Comparison of ENCODE assay signal across 12 cellular contexts in the genomic region with DNA sequence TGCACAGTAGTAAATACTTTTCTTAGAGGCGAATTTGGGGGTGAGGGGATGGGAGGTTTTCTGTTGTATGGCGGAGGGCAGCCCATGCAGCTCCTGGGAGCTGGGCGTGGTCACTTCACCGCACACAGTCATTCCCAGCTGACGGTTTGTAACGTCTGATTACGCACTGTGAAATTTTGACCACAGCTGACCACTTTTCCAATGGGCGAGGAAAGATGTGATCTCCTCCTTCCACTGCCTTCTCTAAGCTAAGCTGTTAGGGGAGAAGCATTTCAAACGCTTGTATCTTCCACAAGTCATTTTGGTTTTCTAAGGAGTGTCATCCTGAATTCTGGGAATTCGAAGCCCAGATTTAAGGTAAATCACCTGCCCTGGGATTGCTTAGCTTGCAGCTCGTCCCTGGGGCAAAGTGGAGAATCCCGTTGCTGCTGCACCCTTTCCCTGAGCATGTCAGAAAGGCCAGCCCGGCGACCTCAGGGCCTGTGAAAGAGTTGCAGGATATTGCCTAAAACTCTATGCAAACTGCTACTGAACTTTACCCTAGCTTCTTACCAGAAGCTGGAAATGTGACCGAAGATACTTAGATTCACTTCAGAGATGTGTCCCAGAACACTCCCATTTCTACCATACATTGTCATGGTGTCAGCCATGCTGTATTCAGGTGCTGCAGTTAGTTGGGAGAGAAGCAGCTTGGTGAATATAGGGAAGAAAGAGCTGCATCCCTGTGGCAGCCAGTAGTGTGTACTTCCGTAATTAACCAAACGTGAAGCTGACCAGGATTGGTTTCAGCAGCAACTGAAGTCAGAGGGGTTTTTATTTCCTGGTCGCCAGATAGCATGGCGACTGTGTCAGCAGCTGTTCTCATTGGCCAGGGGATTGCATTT. TPM values are rescaled to one million over a fixed set of nuclear protein-coding genes. Genes with fewer than 3 reads are reported as not detected.
DNase-seq lines count a peak whose midpoint lies in the region; ATAC-seq and TF ChIP-seq lines count a peak whose summit lies in the region.
"Had no signal": no experiment of that assay in that cellular context is flagged by ENCODE, and none has a peak within 500 bp of the region (broad histone marks: within the 10 kb centered on the region; RNA-seq: fewer than 3 reads in every experiment).

No MANE protein-coding gene starts in this region.

- no peak overlapping the region for H3K9ac ChIP-seq in mammary epithelial cell (ENCODE audit: insufficient read depth, low read length)
- no peak overlapping the region for H3K9ac ChIP-seq in liver (ENCODE audit: low read depth in 1 of 2, low read length in 2 of 2)

- H3K4me1 ChIP-seq in breast epithelium (peaks cover 10 to 24% of the 10 kb centered on the region in 2 donors), mammary epithelial cell (ENCODE audit: insufficient read depth, low read length) (peaks cover 12% of the 10 kb centered on the region), liver (ENCODE audit: control insufficient read depth in 4 of 4, insufficient read depth in 4 of 4, low read length in 3 of 4) (peaks cover 36 to 82% (median 80%) of the 10 kb centered on the region in 4 donors), transverse colon (peaks cover 73 to 97% (median 92%) of the 10 kb centered on the region in 4 donors)

- H3K27ac ChIP-seq in breast epithelium (peak overlapping the region; percentile 37 to 59), mammary epithelial cell (ENCODE audit: insufficient read depth, low read depth, low read length) (no peak overlapping the region), liver (ENCODE audit: low read depth in 1 of 2, low read length in 2 of 2) (peak overlapping the region; percentile 76 to 84), transverse colon (peak overlapping the region; percentile 74 to 84 (median 80))

- dilution Hi-C loops in mammary epithelial cell (cut with HindIII; ENCODE audit: low sequenced_read_pairs): no loop called here

- POLR2A ChIA-PET in WTC11 (lab: Charles Lee): interaction anchor here (0.7 to 1.4 kb wide), 2 partner anchors 9 to 1010 kb away, joined by 3 to 4 read pairs; no protein-coding TSS in a partner anchor

- CTCF ChIA-PET in mammary epithelial cell (lab: Charles Lee; ENCODE audit: low non-redundant PET): no interaction called here
- CTCF ChIA-PET in WTC11 (lab: Charles Lee): interaction anchor here (0.6 to 1.5 kb wide), 4 partner anchors 9 to 610 kb away, joined by 3 to 4 read pairs (median 4); no protein-coding TSS in a partner anchor

- in situ Hi-C loops in mammary epithelial cell (cut with MboI; ENCODE audit: low sequenced_read_pairs in 2 of 2): no loop called here
- in situ Hi-C loops in transverse colon (cut with MboI; ENCODE audit: low pct_ligation_motif_present in 1 of 4, low pct_unique_long_range_greater_than_20kb in 1 of 4, low sequenced_read_pairs in 3 of 4): no loop called here

- peaks cover 94% of the 10 kb centered on the region for H3K79me2 ChIP-seq in mammary epithelial cell (ENCODE audit: insufficient read depth, low read length)

- peak; percentile 25 to 52 for TF ChIP-seq RAD21 in liver (IDR thresholded peaks at IDR 0.05)

- TF ChIP-seq EP300 in transverse colon (IDR thresholded peaks at IDR 0.05; ENCODE audit: low read depth): no peak

- TF ChIP-seq POLR2A in breast epithelium (IDR thresholded peaks at IDR 0.05) (no peak), transverse colon (IDR thresholded peaks at IDR 0.05) (peak; percentile 11)

- H3K4me2 ChIP-seq in mammary epithelial cell (ENCODE audit: insufficient read depth, low read depth, low read length): no peak overlapping the region

- H3K4me3 Mint-ChIP-seq in WTC11: no peak overlapping the region

- no peak overlapping the region for H2AFZ ChIP-seq in mammary epithelial cell (ENCODE audit: low read depth, low read length)

- no peaks in the 10 kb centered on the region for H3K9me3 Mint-ChIP-seq in WTC11
- H3K9me3 Mint-ChIP-seq in activated naive CD4-positive, alpha-beta T cell treated with anti-CD3 and anti-CD28 coated beads, Interleukin-2, amount 50 U/mL, for 72 hours: no peaks in the 10 kb centered on the region

- H3K36me3 ChIP-seq in breast epithelium (no peaks in the 10 kb centered on the region), mammary epithelial cell (ENCODE audit: insufficient read depth, low read length) (peaks cover 5% of the 10 kb centered on the region), liver (ENCODE audit: control insufficient read depth in 4 of 4, insufficient read depth in 3 of 4, low read depth in 1 of 4, low read length in 3 of 4) (no peaks in the 10 kb centered on the region), transverse colon (no peaks in the 10 kb centered on the region)

- WGBS in mammary epithelial cell (ENCODE audit: low coverage, missing lambda C conversion rate): 90% methylated on average over 17 of the region's 19 CpGs
- WGBS in liver: 44% methylated on average over 19 of the region's 19 CpGs
- 25 to 33% methylated on average over 7 to 19 of the region's 19 CpGs for WGBS in transverse colon (ENCODE audit: low coverage in 1 of 2), 2 donors

- TF ChIP-seq CTCF in breast epithelium (IDR thresholded peaks at IDR 0.05) (no peak), mammary epithelial cell (conservative IDR thresholded peaks at IDR 0.05 in 1 of 2, IDR thresholded peaks at IDR 0.05 in 1 of 2; ENCODE audit: extremely low read depth in 1 of 2, insufficient read depth in 1 of 2, low read depth in 1 of 2, low read length in 2 of 2) (no peak), WTC11 (IDR thresholded peaks at IDR 0.05) (no peak), liver (IDR thresholded peaks at IDR 0.05; ENCODE audit: low read depth, low read length, missing input control) (no peak), transverse colon (IDR thresholded peaks at IDR 0.05) (no peak)

- no peaks in the 10 kb centered on the region; the same call in 1 of the 2 replicates for H3K27me3 Mint-ChIP-seq in WTC11 (ENCODE audit: low read depth)

- H3K27me3 ChIP-seq in breast epithelium (no peaks in the 10 kb centered on the region), mammary epithelial cell (ENCODE audit: insufficient read depth, low read length) (no peaks in the 10 kb centered on the region), liver (ENCODE audit: control insufficient read depth in 4 of 4, insufficient read depth in 4 of 4, low read length in 3 of 4) (no peaks in the 10 kb centered on the region), transverse colon (no peaks in the 10 kb centered on the region)

- H3K9me3 ChIP-seq in breast epithelium (no peaks in the 10 kb centered on the region), mammary epithelial cell (replicated peaks; ENCODE audit: insufficient read depth, low read length) (no peaks in the 10 kb centered on the region), liver (ENCODE audit: control insufficient read depth in 4 of 4, low read length in 3 of 4) (no peaks in the 10 kb centered on the region), transverse colon (no peaks in the 10 kb centered on the region)

- H3K4me3 ChIP-seq in breast epithelium: no peak overlapping the region
- H3K4me3 ChIP-seq in mammary epithelial cell (replicated peaks in 1 of 3; ENCODE audit: insufficient read depth in 1 of 3, low read depth in 2 of 3, low read length in 3 of 3): no peak overlapping the region
- H3K4me3 ChIP-seq in liver (ENCODE audit: low read depth in 1 of 3, low read length in 3 of 3): no peak overlapping the region
- no peak overlapping the region for H3K4me3 ChIP-seq in transverse colon

- BruUV-seq in mammary epithelial cell (replicated peaks; lab: Mats Ljungman, UMichigan): no TSS peak

- no peak for DNase-seq in breast epithelium (ENCODE audit: low spot score in 2 of 2)
- DNase-seq in mammary epithelial cell: no peak
- no peak for DNase-seq in WTC11 (ENCODE audit: low spot score)
- DNase-seq in transverse colon: peak; percentile 54
- DNase-seq in retina: no peak
- DNase-seq in activated naive CD4-positive, alpha-beta T cell treated with anti-CD3 and anti-CD28 coated beads, Interleukin-2, amount 50 U/mL, for 72 hours (ENCODE audit: low spot score in 2 of 2): no peak
- DNase-seq: ACHN, amygdala, hypothalamus, NCI-H446 had no signal

- peak overlapping the region; percentile 51 for H3K27ac Mint-ChIP-seq in WTC11
- H3K27ac Mint-ChIP-seq in activated naive CD4-positive, alpha-beta T cell treated with anti-CD3 and anti-CD28 coated beads, Interleukin-2, amount 50 U/mL, for 72 hours: no peak overlapping the region

- intact Hi-C loops in breast epithelium (cut with DNase I; ENCODE audit: low total_unique reads): no loop called here
- intact Hi-C loops in mammary epithelial cell (cut with micrococcal nuclease): no loop called here
- intact Hi-C loops in transverse colon (cut with DNase I; ENCODE audit: low total_unique reads): no loop called here

- peaks cover 85% of the 10 kb centered on the region for H3K4me1 Mint-ChIP-seq in WTC11

- no peaks in the 10 kb centered on the region for H4K20me1 ChIP-seq in mammary epithelial cell (ENCODE audit: insufficient read depth, low read length)

- no peaks in the 10 kb centered on the region for H3K36me3 Mint-ChIP-seq in WTC11
- no peaks in the 10 kb centered on the region for H3K36me3 Mint-ChIP-seq in activated naive CD4-positive, alpha-beta T cell treated with anti-CD3 and anti-CD28 coated beads, Interleukin-2, amount 50 U/mL, for 72 hours

- ATAC-seq in WTC11 (no peak), GM19463 (IDR thresholded peaks at IDR 0.05; ENCODE audit: unreplicated experiment) (no peak)
- ATAC-seq in activated naive CD4-positive, alpha-beta T cell treated with anti-CD3 and anti-CD28 coated beads, Interleukin-2, amount 50 U/mL, for 72 hours: no peak

TF ChIP-seq in WTC11, 78 proteins besides CTCF, POLR2A, EP300 and RAD21 (continues in another document):
- peak; percentile 85 for TF ChIP-seq GABPB1 (CRISPR knock-in tag; IDR thresholded peaks at IDR 0.05)

RNA-seq across cellular contexts. Expression of gene RREB1, which starts 58.9 kb away (rescaled TPM):
- total RNA-seq in breast epithelium (10 to 100 TPM; 36.0 to 39.8 (median 39.7) TPM), mammary epithelial cell (10 to 100 TPM; 25.3 to 39.3 TPM), WTC11 (2021) (38.5 to 39.4 TPM (median 39.4 TPM) in 3 replicates), liver (10 to 100 TPM; 22.8 to 28.9 TPM), transverse colon (100 to 1,000 TPM in 2 of 4 donors, 10 to 100 TPM in 2; 73.9 to 214 (median 107) TPM)
- polyA plus RNA-seq in mammary epithelial cell (3.7 TPM), liver (10 to 100 TPM; 10.1 to 11.8 TPM)
- 77.1 TPM for polyA minus RNA-seq in mammary epithelial cell
- total RNA-seq in activated naive CD4-positive, alpha-beta T cell treated with anti-CD3 and anti-CD28 coated beads, Interleukin-2, amount 50 U/mL, for 72 hours: 10 to 100 TPM; 15.0 to 22.4 TPM
